Comparison of ENCODE assay signal across 9 cellular contexts in genomic region chr17:62807812-62808575, GRCh38. TPM values are rescaled to one million over a fixed set of nuclear protein-coding genes. Genes with fewer than 3 reads are reported as not detected.
DNase-seq lines count a peak whose midpoint lies in the region; ATAC-seq, FAIRE-seq and TF ChIP-seq lines count a peak whose summit lies in the region.
"Had no signal": no experiment of that assay in that cellular context is flagged by ENCODE, and none has a peak within 500 bp of the region (broad histone marks: within the 10 kb centered on the region; RNA-seq: fewer than 3 reads in every experiment).

MARCHF10 (minus strand) TSS chr17:62808314; CDS start chr17:62801735, 6,579 bp downstream.

- H3K4me1 ChIP-seq in OCI-LY3 (ENCODE audit: low read length) (peaks cover under 1% of the 10 kb centered on the region; the same call in 1 of the 2 replicates), neural progenitor cell (peaks cover 5% of the 10 kb centered on the region)

- H3K79me2 ChIP-seq in OCI-LY3 (ENCODE audit: low read length) = no peaks in the 10 kb centered on the region
- H3K79me2 ChIP-seq in neural progenitor cell (ENCODE audit: low read depth) = no peaks in the 10 kb centered on the region

- H3K9me3 ChIP-seq in OCI-LY3 (ENCODE audit: insufficient read depth, low read length) = no peaks in the 10 kb centered on the region
- no peaks in the 10 kb centered on the region for H3K9me3 ChIP-seq in neural progenitor cell (ENCODE audit: low read depth)

- peaks cover 6% of the 10 kb centered on the region for H3K9me3 Mint-ChIP-seq in neural progenitor cell

- H3F3A ChIP-seq in neural progenitor cell (ENCODE audit: low read depth) = peaks cover 5% of the 10 kb centered on the region

- H3K27me3 Mint-ChIP-seq in neural progenitor cell (ENCODE audit: insufficient read depth, low read depth) = peaks cover 3% of the 10 kb centered on the region

- peak; percentile 73 for FAIRE-seq in urothelium cell line (lab: Jason Lieb, UNC)

- H3K36me3 Mint-ChIP-seq in neural progenitor cell = no peaks in the 10 kb centered on the region

- DNase-seq in DMS 273 (lab: John Stamatoyannopoulos, UW; ENCODE audit: unreplicated experiment) (peak; percentile 80), DMS 273 treated with DMSO at 0.1 percent for 48 hours (lab: John Stamatoyannopoulos, UW) (no peak), choroid plexus epithelial cell (ENCODE audit: low read depth) (no peak), neural progenitor cell (ENCODE audit: low spot score) (peak; percentile 79), urothelium cell line (ENCODE audit: low spot score) (peak; percentile 97)

- no peak for TF ChIP-seq CTCF in OCI-LY3 (IDR thresholded peaks at IDR 0.05; ENCODE audit: low read depth, low read length)
- TF ChIP-seq CTCF in choroid plexus epithelial cell (conservative IDR thresholded peaks at IDR 0.05; ENCODE audit: low read depth, low read length) = no peak
- no peak for TF ChIP-seq CTCF in neural progenitor cell (IDR thresholded peaks at IDR 0.05)

- peak within 1 kb of the TSS; percentile 47 for H3K27ac Mint-ChIP-seq in neural progenitor cell

- no peak within 1 kb of the TSS for H2AFZ ChIP-seq in OCI-LY3 (ENCODE audit: low read depth, low read length)
- H2AFZ ChIP-seq in neural progenitor cell (replicated peaks) = peak within 1 kb of the TSS; percentile 89

- H3K4me3 ChIP-seq in OCI-LY3 (ENCODE audit: low read length) (peak within 1 kb of the TSS; percentile 67), choroid plexus epithelial cell (ENCODE audit: low read depth, low read length) (peak within 1 kb of the TSS; percentile 53), neural progenitor cell (peak within 1 kb of the TSS; percentile 53)

- no peak within 1 kb of the TSS for H3K27ac ChIP-seq in OCI-LY3 (ENCODE audit: low read length)
- H3K27ac ChIP-seq in neural progenitor cell = no peak within 1 kb of the TSS
- H3K27ac ChIP-seq: 22Rv1 had no signal

- H3K9ac ChIP-seq in OCI-LY3 (ENCODE audit: low read length) = no peak within 1 kb of the TSS
- H3K9ac ChIP-seq in neural progenitor cell = no peak within 1 kb of the TSS

- ATAC-seq in HG03442 (IDR thresholded peaks at IDR 0.05; ENCODE audit: unreplicated experiment) (no peak), HG03520 (IDR thresholded peaks at IDR 0.05; ENCODE audit: unreplicated experiment) (no peak)

- no peaks in the 10 kb centered on the region for H4K20me1 ChIP-seq in OCI-LY3 (ENCODE audit: insufficient read depth, low read length)
- H4K20me1 ChIP-seq in neural progenitor cell (ENCODE audit: low read depth) = no peaks in the 10 kb centered on the region

- H3K4me1 Mint-ChIP-seq in neural progenitor cell = peaks cover 42% of the 10 kb centered on the region

- peak within 1 kb of the TSS; percentile 73 for H3K4me3 Mint-ChIP-seq in neural progenitor cell

- H3K27me3 ChIP-seq in OCI-LY3 (ENCODE audit: low read depth, low read length) (no peaks in the 10 kb centered on the region), neural progenitor cell (peaks cover 6% of the 10 kb centered on the region)

- no peaks in the 10 kb centered on the region for H3K36me3 ChIP-seq in OCI-LY3 (replicated peaks; ENCODE audit: low read depth, low read length)
- no peaks in the 10 kb centered on the region for H3K36me3 ChIP-seq in neural progenitor cell

- H3K4me2 ChIP-seq in OCI-LY3 (ENCODE audit: low read length) = peak within 1 kb of the TSS; percentile 64
- peak within 1 kb of the TSS; percentile 79 for H3K4me2 ChIP-seq in neural progenitor cell

RNA-seq across cellular contexts. Expression of gene MARCHF10, which starts in this region (rescaled TPM):
- 0.46 and 0.51 TPM in 2 replicates for total RNA-seq in neural progenitor cell (ENCODE audit: low replicate concordance)

Comparison
In these comparisons a context has a peak if more than half of its experiments do, and no peak if none do; other contexts are left out.
1. DNase-seq: peak in DMS 273 (single experiment) and urothelium cell line (single experiment); none in DMS 273 treated with DMSO at 0.1 percent for 48 hours (single experiment) and choroid plexus epithelial cell (single experiment).
2. Peak in DNase-seq, H3K4me3 ChIP-seq and H3K4me2 ChIP-seq in neural progenitor cell; RNA of the gene not detected or under 1 TPM.
3. Peak in every context shown above with its lines, with median percentiles within 50 percentile points of each other: H3K4me3 ChIP-seq.